Comparison of ENCODE assay signal across 13 cellular contexts in genomic region chr13:30738946-30739528, GRCh38.
DNase-seq lines count a peak whose midpoint lies in the region; ATAC-seq and TF ChIP-seq lines count a peak whose summit lies in the region.
"Had no signal": no experiment of that assay in that cellular context is flagged by ENCODE, and none has a peak within 500 bp of the region (broad histone marks: within the 10 kb centered on the region; RNA-seq: fewer than 3 reads in every experiment).

No MANE protein-coding gene starts in this region.

- no peaks in the 10 kb centered on the region for H3K9me3 Mint-ChIP-seq in activated T-cell treated with anti-CD3 and anti-CD28 coated beads, Interleukin-2, amount 50 U/mL, for 24 hours

- ATAC-seq in GM21737 (IDR thresholded peaks at IDR 0.05; ENCODE audit: unreplicated experiment) = no peak

- H3K4me3 ChIP-seq in HAP-1 (no peak overlapping the region), neutrophil (ENCODE audit: low read depth in 1 of 2, low read length in 1 of 2) (peak overlapping the region; percentile 66 to 85)
- H3K4me3 ChIP-seq in effector memory CD4-positive, alpha-beta T cell (ENCODE audit: insufficient read depth, low read depth, low read length, poor library complexity, severe bottlenecking) = no peak overlapping the region
- H3K4me3 ChIP-seq: SK-N-MC had no signal

- TF ChIP-seq CTCF in neutrophil (IDR thresholded peaks at IDR 0.05) = no peak

- peaks cover 87% of the 10 kb centered on the region for H3K4me1 Mint-ChIP-seq in activated T-cell treated with anti-CD3 and anti-CD28 coated beads, Interleukin-2, amount 50 U/mL, for 24 hours (ENCODE audit: low read depth)

- H3K36me3 ChIP-seq in HAP-1 (replicated peaks) = no peaks in the 10 kb centered on the region
- peaks cover 6% of the 10 kb centered on the region for H3K36me3 ChIP-seq in effector memory CD4-positive, alpha-beta T cell (ENCODE audit: control insufficient read depth, insufficient read depth, low read length)
- peaks cover 33% of the 10 kb centered on the region for H3K36me3 ChIP-seq in neutrophil

- peaks cover 1% of the 10 kb centered on the region for H3K36me3 Mint-ChIP-seq in activated T-cell treated with anti-CD3 and anti-CD28 coated beads, Interleukin-2, amount 50 U/mL, for 24 hours (ENCODE audit: low read depth)

- H3K27ac Mint-ChIP-seq in activated T-cell treated with anti-CD3 and anti-CD28 coated beads, Interleukin-2, amount 50 U/mL, for 24 hours = peak overlapping the region; percentile 92

- H3K4me1 ChIP-seq in HAP-1 (peaks cover 12% of the 10 kb centered on the region), neutrophil (ENCODE audit: control insufficient read depth in 1 of 2, insufficient read depth in 1 of 2, low read depth in 1 of 2, low read length in 1 of 2) (peaks cover 83 to 94% of the 10 kb centered on the region in 2 experiments)
- H3K4me1 ChIP-seq in effector memory CD4-positive, alpha-beta T cell (ENCODE audit: control insufficient read depth, insufficient read depth, low read length, poor library complexity, severe bottlenecking) = peaks cover 55% of the 10 kb centered on the region

- H3K27ac ChIP-seq in effector memory CD4-positive, alpha-beta T cell (ENCODE audit: insufficient read depth, low read length, poor library complexity, severe bottlenecking) = peak overlapping the region; percentile 61
- H3K27ac ChIP-seq in neutrophil = peak overlapping the region; percentile 94
- H3K27ac ChIP-seq: SK-N-MC had no signal

- in situ Hi-C loops in HAP-1 (cut with MboI; ENCODE audit: low sequenced_read_pairs) = no loop called here

- H3K4me3 Mint-ChIP-seq in activated T-cell treated with anti-CD3 and anti-CD28 coated beads, Interleukin-2, amount 50 U/mL, for 24 hours = no peak overlapping the region

- no peaks in the 10 kb centered on the region for H3K27me3 ChIP-seq in HAP-1 (ENCODE audit: low read depth)
- H3K27me3 ChIP-seq in effector memory CD4-positive, alpha-beta T cell (replicated peaks; ENCODE audit: control insufficient read depth, insufficient read depth, low read length, poor library complexity, severe bottlenecking) = no peaks in the 10 kb centered on the region
- no peaks in the 10 kb centered on the region for H3K27me3 ChIP-seq in neutrophil

- H3K9me3 ChIP-seq in HAP-1 (no peaks in the 10 kb centered on the region), neutrophil (no peaks in the 10 kb centered on the region)
- no peaks in the 10 kb centered on the region for H3K9me3 ChIP-seq in effector memory CD4-positive, alpha-beta T cell (ENCODE audit: control insufficient read depth, low read length)

- DNase-seq in activated T-cell treated with anti-CD3 and anti-CD28 coated beads, Interleukin-2, amount 50 U/mL, for 24 hours = no peak
- no peak for DNase-seq in activated T-cell treated with anti-CD3 and anti-CD28 coated beads, Interleukin-2, amount 50 U/mL, for 48 hours
- DNase-seq in HAP-1 (ENCODE audit: low spot score in 2 of 2) = peak; percentile 24 to 42
- DNase-seq in effector memory CD4-positive, alpha-beta T cell = no peak
- DNase-seq in amygdala (lab: John Stamatoyannopoulos, UW) = no peak
- no peak for DNase-seq in stimulated activated CD4-positive, alpha-beta T cell treated with anti-CD3 and anti-CD28 coated beads, Interleukin-4, amount 100 ng/mL, for 1 hour
- DNase-seq: activated CD4-positive, CD25-positive, alpha-beta regulatory T cell; DMS79; effector CD8-positive, alpha-beta T cell; NCI-H1092 treated with DMSO at 0.1 percent for 48 hours had no signal

- H3K27me3 Mint-ChIP-seq in activated T-cell treated with anti-CD3 and anti-CD28 coated beads, Interleukin-2, amount 50 U/mL, for 24 hours = no peaks in the 10 kb centered on the region

Comparison
In these comparisons a context has a peak if more than half of its experiments do, and no peak if none do; other contexts are left out.
1. DNase-seq: peak in HAP-1 (2 of 2); none in activated T-cell treated with anti-CD3 and anti-CD28 coated beads, Interleukin-2, amount 50 U/mL, for 24 hours (single experiment), activated T-cell treated with anti-CD3 and anti-CD28 coated beads, Interleukin-2, amount 50 U/mL, for 48 hours (0 of 2), effector memory CD4-positive, alpha-beta T cell (0 of 3), amygdala (0 of 56) and stimulated activated CD4-positive, alpha-beta T cell treated with anti-CD3 and anti-CD28 coated beads, Interleukin-4, amount 100 ng/mL, for 1 hour (single experiment).
2. H3K4me3 ChIP-seq: peak in neutrophil (2 of 2); none in HAP-1 (single experiment) and effector memory CD4-positive, alpha-beta T cell (single experiment).